In the genomic region with DNA sequence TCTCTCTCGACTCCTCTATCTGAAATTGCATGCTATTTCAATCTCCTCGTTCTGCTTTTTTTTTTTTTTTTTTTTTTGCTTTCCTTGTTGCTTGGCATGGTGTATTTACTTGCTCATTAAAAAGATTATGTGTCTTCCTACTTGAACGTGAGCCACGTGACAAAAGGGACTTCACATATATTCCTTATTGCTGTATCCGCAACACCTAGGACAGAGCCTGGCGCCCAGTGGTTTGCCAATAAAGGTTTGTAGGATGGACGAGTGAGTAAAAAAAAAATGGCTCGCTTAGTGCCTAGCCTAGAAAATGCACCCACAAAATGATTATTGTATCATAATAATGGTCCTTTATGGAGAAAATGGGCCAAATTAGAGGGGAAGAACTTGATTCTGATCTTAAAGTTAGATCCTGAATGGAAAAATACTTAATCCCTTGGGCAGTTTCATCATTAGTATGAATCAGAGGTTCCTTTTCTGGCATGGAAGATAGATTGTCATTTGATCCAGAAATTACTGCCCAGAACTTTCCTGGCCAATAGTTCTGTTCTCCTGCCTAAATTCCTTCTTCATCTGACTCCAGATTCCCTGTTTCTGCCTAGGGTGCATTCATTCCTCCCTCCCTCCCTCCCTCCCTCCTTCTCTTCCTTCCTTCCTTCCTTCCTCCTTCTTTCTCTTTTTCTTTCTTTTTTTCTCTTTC, we compare ENCODE assay signal across 15 cellular contexts. TPM values are rescaled to one million over a fixed set of nuclear protein-coding genes. Genes with fewer than 3 reads are reported as not detected.
DNase-seq lines count a peak whose midpoint lies in the region; ATAC-seq and TF ChIP-seq lines count a peak whose summit lies in the region.
"Had no signal": no experiment of that assay in that cellular context is flagged by ENCODE, and none has a peak within 500 bp of the region (broad histone marks: within the 10 kb centered on the region; RNA-seq: fewer than 3 reads in every experiment).

No MANE protein-coding gene starts in this region.

- H3K36me3 Mint-ChIP-seq in activated naive CD4-positive, alpha-beta T cell treated with anti-CD3 and anti-CD28 coated beads, Interleukin-2, amount 10 ng/mL, durations not matched to agents 7 days and 5 days, result no peaks in the 10 kb centered on the region

- WGBS in adrenal gland, 4 donors, result 66 to 75% (median 72%) methylated on average over 8 of the region's 8 CpGs

- peaks cover 8% of the 10 kb centered on the region for H3K4me1 Mint-ChIP-seq in activated naive CD4-positive, alpha-beta T cell treated with anti-CD3 and anti-CD28 coated beads, Interleukin-2, amount 10 ng/mL, durations not matched to agents 7 days and 5 days

- no peak for TF ChIP-seq POLR2A in adrenal gland (IDR thresholded peaks at IDR 0.05)

- no peak overlapping the region for H3K4me3 Mint-ChIP-seq in activated naive CD4-positive, alpha-beta T cell treated with anti-CD3 and anti-CD28 coated beads, Interleukin-2, amount 10 ng/mL, durations not matched to agents 7 days and 5 days
- H3K4me3 Mint-ChIP-seq: activated CD8-positive, alpha-beta T cell treated with anti-CD3 and anti-CD28 coated beads, Interleukin-2, amount 10 ng/mL, durations not matched to agents 7 days and 5 days; nephron progenitor cell had no signal

- peaks cover 27% of the 10 kb centered on the region for H3K27me3 Mint-ChIP-seq in activated naive CD4-positive, alpha-beta T cell treated with anti-CD3 and anti-CD28 coated beads, Interleukin-2, amount 10 ng/mL, durations not matched to agents 7 days and 5 days

- no peak overlapping the region for H3K27ac Mint-ChIP-seq in activated naive CD4-positive, alpha-beta T cell treated with anti-CD3 and anti-CD28 coated beads, Interleukin-2, amount 10 ng/mL, durations not matched to agents 7 days and 5 days
- H3K27ac Mint-ChIP-seq: activated CD8-positive, alpha-beta T cell treated with anti-CD3 and anti-CD28 coated beads, Interleukin-2, amount 10 ng/mL, durations not matched to agents 7 days and 5 days; nephron progenitor cell had no signal

- no peak overlapping the region for H3K4me3 ChIP-seq in adrenal gland
- no peak overlapping the region for H3K4me3 ChIP-seq in fibroblast of villous mesenchyme (ENCODE audit: low read depth, low read length)
- H3K4me3 ChIP-seq: upper lobe of left lung had no signal

- CTCF ChIA-PET in activated naive CD4-positive, alpha-beta T cell treated with anti-CD3 and anti-CD28 coated beads, Interleukin-2, amount 10 ng/mL, durations not matched to agents 7 days and 5 days (lab: Charles Lee), result no interaction called here

- no peaks in the 10 kb centered on the region for H3K9me3 Mint-ChIP-seq in activated naive CD4-positive, alpha-beta T cell treated with anti-CD3 and anti-CD28 coated beads, Interleukin-2, amount 10 ng/mL, durations not matched to agents 7 days and 5 days
- H3K9me3 Mint-ChIP-seq: nephron progenitor cell had no signal

- no peaks in the 10 kb centered on the region for H3K27me3 ChIP-seq in adrenal gland
- H3K27me3 ChIP-seq: upper lobe of left lung had no signal

- TF ChIP-seq CTCF in adrenal gland (IDR thresholded peaks at IDR 0.05) (no peak), fibroblast of villous mesenchyme (IDR thresholded peaks at IDR 0.05; ENCODE audit: insufficient read depth, low read depth, low read length) (no peak), omental fat pad (IDR thresholded peaks at IDR 0.05) (no peak)

- intact Hi-C loops in adrenal gland (cut with DNase I), result no loop called here

- no peaks in the 10 kb centered on the region for H3K36me3 ChIP-seq in adrenal gland (replicated peaks in 1 of 2)
- H3K36me3 ChIP-seq: upper lobe of left lung had no signal

- peak overlapping the region in 3 of 5 donors; percentile 62 to 79 (median 71) for H3K27ac ChIP-seq in adrenal gland
- H3K27ac ChIP-seq: upper lobe of left lung had no signal

- DNase-seq in AG08396 (ENCODE audit: low spot score) (peak; percentile 39), adrenal gland (peak in 3 of 7 donors; percentile 23 to 33 (median 29)), fibroblast of villous mesenchyme (ENCODE audit: low read depth) (peak; percentile 30), omental fat pad (ENCODE audit: low spot score) (no peak), C1 segment of cervical spinal cord (lab: John Stamatoyannopoulos, UW) (no peak)
- DNase-seq in stimulated activated CD4-positive, alpha-beta T cell treated with anti-CD3 and anti-CD28 coated beads, Interleukin-4, amount 100 ng/mL, for 1 hour, result no peak
- DNase-seq in activated naive CD4-positive, alpha-beta T cell treated with anti-CD3 and anti-CD28 coated beads, Interleukin-2, amount 10 ng/mL, durations not matched to agents 7 days and 5 days, result no peak
- DNase-seq: activated gamma-delta T cell treated with Interleukin-2 at 50 U/mL for 16 hours; NCI-H526 treated with DMSO at 0.1 percent for 48 hours; nephron progenitor cell; stimulated activated CD4-positive, alpha-beta T cell treated with anti-CD3 and anti-CD28 coated beads, Interleukin-12 subunit alpha, Interleukin-12 subunit beta, amount 100 ng/mL, for 4 hours; upper lobe of left lung had no signal

- H3K9me3 ChIP-seq in adrenal gland (replicated peaks in 1 of 3), result no peaks in the 10 kb centered on the region
- H3K9me3 ChIP-seq: upper lobe of left lung had no signal

- ATAC-seq in omental fat pad (ENCODE audit: low FRiP score) (peak; percentile 57), GM21423 (IDR thresholded peaks at IDR 0.05; ENCODE audit: unreplicated experiment) (no peak)
- ATAC-seq: esophagus mucosa had no signal

- H3K4me1 ChIP-seq in adrenal gland (replicated peaks in 1 of 2), result peaks cover 17% of the 10 kb centered on the region in 2 donors
- H3K4me1 ChIP-seq: upper lobe of left lung had no signal

RNA-seq across cellular contexts. Expression of a gene that starts 13.6 kb away (rescaled TPM):
- total RNA-seq in adrenal gland (10 to 100 TPM; 10.7 to 33.2 (median 21.0) TPM), fibroblast of villous mesenchyme (2.6 and 3.5 TPM in 2 replicates), omental fat pad (10 to 100 TPM in 3 of 4 donors, 1 to 10 TPM in 1; 7.8 to 17.4 (median 13.4) TPM)
- polyA plus RNA-seq in adrenal gland, result 10 to 100 TPM; 20.8 to 27.6 (median 24.4) TPM

RNA-seq across cellular contexts. Expression of a gene that starts 46.1 kb away (rescaled TPM):
- 10 to 100 TPM in 2 of 8 donors, 1 to 10 TPM in 6; 3.8 to 12.1 (median 7.6) TPM for total RNA-seq in adrenal gland
- polyA plus RNA-seq in adrenal gland, result 10 to 100 TPM in 1 of 3 donors, 1 to 10 TPM in 2; 7.5 to 11.1 (median 8.2) TPM
- total RNA-seq in fibroblast of villous mesenchyme, result 7.7 and 10.8 TPM in 2 replicates
- 10 to 100 TPM in 1 of 4 donors, 1 to 10 TPM in 3; 7.7 to 12.5 (median 9.7) TPM for total RNA-seq in omental fat pad

RNA-seq across cellular contexts. Expression of a gene that starts 46.1 kb away (rescaled TPM):
- total RNA-seq in adrenal gland (10 to 100 TPM; 19.2 to 43.7 (median 35.1) TPM), fibroblast of villous mesenchyme (17.3 and 38.3 TPM in 2 replicates), omental fat pad (10 to 100 TPM; 18.0 to 35.4 (median 24.2) TPM)
- polyA plus RNA-seq in adrenal gland, result 10 to 100 TPM in 1 of 3 donors, 1 to 10 TPM in 2; 6.1 to 36.3 (median 7.9) TPM

Comparison
In these comparisons a context has a peak if more than half of its experiments do, and no peak if none do; other contexts are left out.
1. DNase-seq: peak in AG08396 (single experiment) and fibroblast of villous mesenchyme (single experiment); none in omental fat pad (single experiment), C1 segment of cervical spinal cord (0 of 14), stimulated activated CD4-positive, alpha-beta T cell treated with anti-CD3 and anti-CD28 coated beads, Interleukin-4, amount 100 ng/mL, for 1 hour (single experiment) and activated naive CD4-positive, alpha-beta T cell treated with anti-CD3 and anti-CD28 coated beads, Interleukin-2, amount 10 ng/mL, durations not matched to agents 7 days and 5 days (single experiment).